In the genomic region with DNA sequence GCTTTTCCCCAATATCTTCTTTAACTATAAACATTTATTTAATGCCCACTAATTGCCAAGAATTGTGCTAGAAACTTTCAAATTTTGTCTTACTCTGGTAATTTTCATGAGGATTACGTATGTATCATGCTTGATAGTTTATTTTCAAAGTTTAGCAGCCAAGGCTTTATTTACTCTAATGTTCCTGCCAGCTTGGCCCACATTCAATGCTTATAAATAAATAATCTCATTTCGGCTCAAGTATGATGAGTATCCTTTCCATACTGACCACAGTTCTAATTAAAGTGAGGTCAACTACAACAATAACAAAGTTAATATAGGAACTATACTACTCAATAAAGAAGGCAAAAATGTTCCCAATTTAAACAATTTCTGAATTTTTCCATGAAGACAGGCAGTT, we compare ENCODE assay signal across 19 cellular contexts.
A peak's percentile ranks its signal among the peaks of the same experiment; 100 is the strongest.
DNase-seq lines count a peak whose midpoint lies in the region; ATAC-seq and TF ChIP-seq lines count a peak whose summit lies in the region.
"Had no signal": no experiment of that assay in that cellular context is flagged by ENCODE, and none has a peak within 500 bp of the region (broad histone marks: within the 10 kb centered on the region; RNA-seq: fewer than 3 reads in every experiment).

No MANE protein-coding gene starts in this region.

- no peaks in the 10 kb centered on the region for H3K27me3 ChIP-seq in right lobe of liver
- H3K27me3 ChIP-seq in colonic mucosa = no peaks in the 10 kb centered on the region

- H3K9me3 ChIP-seq in right lobe of liver = no peaks in the 10 kb centered on the region
- H3K9me3 ChIP-seq in colonic mucosa = no peaks in the 10 kb centered on the region
- H3K9me3 ChIP-seq: A549, HAP-1 had no signal

- H3K4me1 Mint-ChIP-seq in natural killer cell treated with Interleukin-12 subunit alpha and Interleukin-12 subunit beta and Interleukin-15 and Interleukin-18, amount 100 ng/mL, for 72 hours (ENCODE audit: low read depth in 2 of 2) = peaks cover 16 to 22% of the 10 kb centered on the region in 2 donors
- H3K4me1 Mint-ChIP-seq in natural killer cell = peaks cover 4 to 13% of the 10 kb centered on the region in 2 donors

- ATAC-seq in natural killer cell treated with Interleukin-12 subunit alpha and Interleukin-12 subunit beta and Interleukin-15 and Interleukin-18, amount 100 ng/mL, for 72 hours = no peak
- ATAC-seq in natural killer cell = no peak
- peak; percentile 66 to 79 (median 72) for ATAC-seq in right lobe of liver
- ATAC-seq in esophagus mucosa = no peak
- no peak for ATAC-seq in GM18502 (IDR thresholded peaks at IDR 0.05; ENCODE audit: poor library complexity, unreplicated experiment)
- ATAC-seq: A549, GM23338 had no signal

- TF ChIP-seq CTCF in natural killer cell (IDR thresholded peaks at IDR 0.05) = no peak
- TF ChIP-seq CTCF in VCaP (conservative IDR thresholded peaks at IDR 0.05) = no peak
- no peak for TF ChIP-seq CTCF in right lobe of liver (IDR thresholded peaks at IDR 0.05)
- no peak for TF ChIP-seq CTCF in colonic mucosa (IDR thresholded peaks at IDR 0.05)

- H3K9ac ChIP-seq in colonic mucosa (ENCODE audit: low read depth in 2 of 2, low read length in 2 of 2) = no peak overlapping the region

- no peaks in the 10 kb centered on the region for H3K27me3 Mint-ChIP-seq in natural killer cell treated with Interleukin-12 subunit alpha and Interleukin-12 subunit beta and Interleukin-15 and Interleukin-18, amount 100 ng/mL, for 72 hours
- no peaks in the 10 kb centered on the region for H3K27me3 Mint-ChIP-seq in natural killer cell (ENCODE audit: low read depth in 2 of 2)
- H3K27me3 Mint-ChIP-seq: CD4-positive, CD25-positive, alpha-beta regulatory T cell had no signal

- H3K36me3 ChIP-seq in right lobe of liver = peaks cover 0 to 7% (median 2%) of the 10 kb centered on the region in 4 donors
- H3K36me3 ChIP-seq in colonic mucosa = no peaks in the 10 kb centered on the region

- DNase-seq in natural killer cell treated with Interleukin-12 subunit alpha and Interleukin-12 subunit beta and Interleukin-15 and Interleukin-18, amount 100 ng/mL, for 72 hours (ENCODE audit: low spot score) = no peak
- DNase-seq in natural killer cell (no peak), right lobe of liver (no peak), colonic mucosa (no peak), amniotic stem cell (lab: John Stamatoyannopoulos, UW) (no peak)
- DNase-seq: CD4-positive, CD25-positive, alpha-beta regulatory T cell; COR-L47; DMS79; KBM-7; NCI-H1092 treated with DMSO at 0.1 percent for 48 hours; NCI-H146; NCI-H2029; NCI-H69 had no signal

- H3K27ac Mint-ChIP-seq in natural killer cell treated with Interleukin-12 subunit alpha and Interleukin-12 subunit beta and Interleukin-15 and Interleukin-18, amount 100 ng/mL, for 72 hours = peak overlapping the region; percentile 12 to 28
- H3K27ac Mint-ChIP-seq in natural killer cell = no peak overlapping the region
- H3K27ac Mint-ChIP-seq: GM23338 had no signal

- no peak for TF ChIP-seq POLR2A in right lobe of liver (IDR thresholded peaks at IDR 0.05)

- intact Hi-C loops in natural killer cell (cut with micrococcal nuclease) (no loop called here), right lobe of liver (cut with DNase I) (no loop called here), colonic mucosa (cut with DNase I) (loop anchor here (10.0 kb wide), 2 partner anchors 217 to 257 kb away; partner anchors contain the start of gene MED13L)

- no peak overlapping the region for H3K4me3 ChIP-seq in right lobe of liver
- no peak overlapping the region for H3K4me3 ChIP-seq in colonic mucosa
- H3K4me3 ChIP-seq: A549, GM23338, HAP-1 had no signal

- H3K36me3 Mint-ChIP-seq in natural killer cell treated with Interleukin-12 subunit alpha and Interleukin-12 subunit beta and Interleukin-15 and Interleukin-18, amount 100 ng/mL, for 72 hours = peaks cover 22% of the 10 kb centered on the region
- peaks cover 21% of the 10 kb centered on the region for H3K36me3 Mint-ChIP-seq in natural killer cell

- WGBS in right lobe of liver (ENCODE audit: insufficient coverage, low coverage, low lambda C conversion rate, missing lambda C conversion rate) = 10% methylated on average over 2 of the region's 2 CpGs

- H3K27ac ChIP-seq in VCaP = peak overlapping the region; percentile 33
- H3K27ac ChIP-seq in right lobe of liver = no peak overlapping the region
- H3K27ac ChIP-seq in colonic mucosa = no peak overlapping the region
- H3K27ac ChIP-seq: A549 had no signal

- no peaks in the 10 kb centered on the region for H3K9me3 Mint-ChIP-seq in natural killer cell treated with Interleukin-12 subunit alpha and Interleukin-12 subunit beta and Interleukin-15 and Interleukin-18, amount 100 ng/mL, for 72 hours
- H3K9me3 Mint-ChIP-seq in natural killer cell = no peaks in the 10 kb centered on the region
- H3K9me3 Mint-ChIP-seq: GM23338 had no signal

- H3K4me3 Mint-ChIP-seq in natural killer cell treated with Interleukin-12 subunit alpha and Interleukin-12 subunit beta and Interleukin-15 and Interleukin-18, amount 100 ng/mL, for 72 hours = no peak overlapping the region
- no peak overlapping the region for H3K4me3 Mint-ChIP-seq in natural killer cell
- H3K4me3 Mint-ChIP-seq: CD4-positive, CD25-positive, alpha-beta regulatory T cell; GM23338 had no signal

- H3K4me1 ChIP-seq in right lobe of liver = peaks cover 0 to 11% (median 3%) of the 10 kb centered on the region in 4 donors
- no peaks in the 10 kb centered on the region for H3K4me1 ChIP-seq in colonic mucosa
- H3K4me1 ChIP-seq: HAP-1 had no signal

Comparison
In these comparisons a context has a peak if more than half of its experiments do, and no peak if none do; other contexts are left out.
1. H3K27ac Mint-ChIP-seq: peak in natural killer cell treated with Interleukin-12 subunit alpha and Interleukin-12 subunit beta and Interleukin-15 and Interleukin-18, amount 100 ng/mL, for 72 hours (2 of 2); none in natural killer cell (0 of 2).
2. ATAC-seq: peak in right lobe of liver (4 of 4); none in natural killer cell treated with Interleukin-12 subunit alpha and Interleukin-12 subunit beta and Interleukin-15 and Interleukin-18, amount 100 ng/mL, for 72 hours (0 of 2), natural killer cell (0 of 3), esophagus mucosa (single experiment) and GM18502 (single experiment).